Comparison of ENCODE assay signal across 26 cellular contexts in genomic region chr2:10235099-10235908, GRCh38.
DNase-seq lines count a peak whose midpoint lies in the region; ATAC-seq, FAIRE-seq and TF ChIP-seq lines count a peak whose summit lies in the region.
"Had no signal": no experiment of that assay in that cellular context is flagged by ENCODE, and none has a peak within 500 bp of the region (broad histone marks: within the 10 kb centered on the region; RNA-seq: fewer than 3 reads in every experiment).

No MANE protein-coding gene starts in this region.

- H3K27ac ChIP-seq in HepG2 (ENCODE audit: extremely low read length, insufficient read depth, low read length): no peak overlapping the region
- H3K27ac ChIP-seq: cardiac muscle cell had no signal

- no peak for FAIRE-seq in HepG2 (lab: Jason Lieb, UNC)
- no peak for FAIRE-seq in HTR-8/SVneo (lab: Jason Lieb, UNC)
- FAIRE-seq: GM18507, urothelium cell line had no signal

- in situ Hi-C loops in HepG2 (cut with HindIII; ENCODE audit: extremely low pct_ligation_motif_present, low pct_unique_long_range_greater_than_20kb): no loop called here

- H3K4me3 Mint-ChIP-seq in Caco-2 (ENCODE audit: unreplicated experiment): no peak overlapping the region
- H3K4me3 Mint-ChIP-seq: activated CD4-positive, alpha-beta memory T cell treated with anti-CD3 and anti-CD28 coated beads, Interleukin-2, amount 10 ng/mL, durations not matched to agents 7 days and 5 days; activated T-cell treated with anti-CD3 and anti-CD28 coated beads, Interleukin-2, amount 50 U/mL, for 4 hours; dendritic cell treated with granulocyte-macrophage colony-stimulating factor and Interleukin-4, amounts not matched to agents 40 ng/mL and 50 ng/mL, for 4 days had no signal

- no peaks in the 10 kb centered on the region for H4K20me1 ChIP-seq in HepG2 (ENCODE audit: insufficient read depth, low read length)

- 29% methylated on average over 17 of the region's 26 CpGs for WGBS in HepG2 (ENCODE audit: low lambda C conversion rate)

- peaks cover 5% of the 10 kb centered on the region; the same call in 1 of the 2 replicates for H3K9me3 ChIP-seq in Caco-2
- H3K9me3 ChIP-seq in adipocyte (ENCODE audit: control insufficient read depth, low read length): no peaks in the 10 kb centered on the region
- no peaks in the 10 kb centered on the region for H3K9me3 ChIP-seq in HepG2 (ENCODE audit: low read length)

- CTCF ChIA-PET in Caco-2 (lab: Charles Lee) (interaction anchor here (0.6 kb wide), 1 partner anchor 871 kb away, joined by 3 read pairs; no protein-coding TSS in a partner anchor), HepG2 (lab: Yijun Ruan, JAX; ENCODE audit: low intra/inter-chr PET ratio, low total read pairs) (no interaction called here)

- H3K27me3 Mint-ChIP-seq in Caco-2 (ENCODE audit: insufficient read depth, unreplicated experiment): no peaks in the 10 kb centered on the region
- H3K27me3 Mint-ChIP-seq: activated CD4-positive, alpha-beta memory T cell treated with anti-CD3 and anti-CD28 coated beads, Interleukin-2, amount 10 ng/mL, durations not matched to agents 7 days and 5 days had no signal

- no peaks in the 10 kb centered on the region for H3K79me2 ChIP-seq in HepG2 (ENCODE audit: insufficient read depth, low read length)

- POLR2A ChIA-PET in Caco-2 (lab: Charles Lee): no interaction called here
- POLR2A ChIA-PET in HepG2 (lab: Yijun Ruan, JAX): no interaction called here

- no peak overlapping the region for H3K4me2 ChIP-seq in HepG2 (ENCODE audit: low read depth, low read length)

- ATAC-seq in HepG2: no peak
- no peak for ATAC-seq in sciatic nerve
- ATAC-seq in GM18505 (IDR thresholded peaks at IDR 0.05; ENCODE audit: unreplicated experiment): no peak
- ATAC-seq: activated T-cell treated with anti-CD3 and anti-CD28 coated beads, Interleukin-2, amount 50 U/mL, for 4 hours; SK-N-SH treated with all-trans-retinoic acid at 6 μM for 48 hours had no signal

- TF ChIP-seq POLR2A in HepG2 (IDR thresholded peaks at IDR 0.05; ENCODE audit: insufficient read depth in 1 of 2, low read depth in 2 of 2, low read length in 2 of 2): no peak
- TF ChIP-seq POLR2A in GM18505 (IDR thresholded peaks at IDR 0.05; ENCODE audit: borderline replicate concordance, extremely low read depth, insufficient read depth, insufficient read length): no peak

- no peak for TF ChIP-seq CTCF in Caco-2 (IDR thresholded peaks at IDR 0.05; ENCODE audit: insufficient read depth in 1 of 2, low read depth in 1 of 2, low read length in 1 of 2, severe bottlenecking in 1 of 2, unreplicated experiment in 1 of 2)
- TF ChIP-seq CTCF in HepG2 (CRISPR knock-in tag; IDR thresholded peaks at IDR 0.05): no peak

- intact Hi-C loops in Caco-2 (cut with micrococcal nuclease; ENCODE audit: unreplicated experiment) (no loop called here), HepG2 (cut with micrococcal nuclease; ENCODE audit: unreplicated experiment) (no loop called here), sciatic nerve (cut with DNase I) (no loop called here)

- H3K4me1 ChIP-seq in Caco-2 (peaks cover 14% of the 10 kb centered on the region; the same call in 1 of the 2 replicates), adipocyte (ENCODE audit: control insufficient read depth, insufficient read depth, low read length) (peaks cover 2% of the 10 kb centered on the region), HepG2 (ENCODE audit: insufficient read depth, low read length) (0 out of 2 replicates have a peak, but pooled peaks cover 5% of the 10 kb centered on the region)

- TF ChIP-seq EP300 in HepG2 (IDR thresholded peaks at IDR 0.05; ENCODE audit: low read depth in 2 of 2, low read length in 2 of 2): no peak
- TF ChIP-seq EP300 in HepG2 (CRISPR knock-in tag; IDR thresholded peaks at IDR 0.05; ENCODE audit: borderline replicate concordance): no peak

- H3K27ac Mint-ChIP-seq in Caco-2 (ENCODE audit: unreplicated experiment): no peak overlapping the region
- H3K27ac Mint-ChIP-seq: activated CD4-positive, alpha-beta memory T cell treated with anti-CD3 and anti-CD28 coated beads, Interleukin-2, amount 10 ng/mL, durations not matched to agents 7 days and 5 days; dendritic cell treated with granulocyte-macrophage colony-stimulating factor and Interleukin-4, amounts not matched to agents 40 ng/mL and 50 ng/mL, for 4 days had no signal

- H2AFZ ChIP-seq in HepG2 (ENCODE audit: low read length): no peak overlapping the region

- H3K9ac ChIP-seq in adipocyte (ENCODE audit: low read length): no peak overlapping the region
- H3K9ac ChIP-seq in HepG2 (ENCODE audit: insufficient read depth, low read depth, low read length): no peak overlapping the region

- H3K36me3 ChIP-seq in Caco-2 (ENCODE audit: control insufficient read depth, insufficient read depth, low read length): no peaks in the 10 kb centered on the region
- H3K36me3 ChIP-seq in adipocyte (ENCODE audit: control insufficient read depth, insufficient read depth, low read length, severe bottlenecking): no peaks in the 10 kb centered on the region
- no peaks in the 10 kb centered on the region for H3K36me3 ChIP-seq in HepG2 (replicated peaks in 1 of 2; ENCODE audit: control insufficient read depth in 1 of 2, insufficient read depth in 2 of 2, low read length in 2 of 2)
- H3K36me3 ChIP-seq: cardiac muscle cell had no signal

- DNase-seq in Caco-2 (peak; percentile 28 to 46), adipocyte (ENCODE audit: low read depth) (peak; percentile 33), HepG2 (ENCODE audit: low spot score) (no peak), sciatic nerve (ENCODE audit: low spot score) (peak; percentile 46), HTR-8/SVneo (ENCODE audit: insufficient read length, low spot score) (no peak)
- DNase-seq in activated CD4-positive, alpha-beta T cell treated with anti-CD3 and anti-CD28 coated beads for 4 hours: no peak
- no peak for DNase-seq in stimulated activated naive CD4-positive, alpha-beta T cell (lab: John Stamatoyannopoulos, UW)
- DNase-seq: activated CD4-positive, alpha-beta memory T cell treated with anti-CD3 and anti-CD28 coated beads, Interleukin-2, amount 10 ng/mL, durations not matched to agents 7 days and 5 days; activated CD4-positive, CD25-positive, alpha-beta regulatory T cell; activated naive CD4-positive, alpha-beta T cell treated with Interleukin-2 at 50 U/mL for 16 hours; activated T-cell treated with anti-CD3 and anti-CD28 coated beads, Interleukin-2, amount 50 U/mL, for 4 hours; amygdala; GOT3; MM.1S; NCI-H1436; NCI-H526; nucleus accumbens; stimulated activated CD8-positive, alpha-beta memory T cell treated with anti-CD3 and anti-CD28 coated beads, Interleukin-4, amount 100 ng/mL, for 48 hours; substantia nigra; T-helper 9 cell had no signal

- H3K9me3 Mint-ChIP-seq in Caco-2 (ENCODE audit: unreplicated experiment): peaks cover 16% of the 10 kb centered on the region

- no peak overlapping the region for H3K4me3 ChIP-seq in Caco-2 (ENCODE audit: low read depth, low read length)
- H3K4me3 ChIP-seq in adipocyte (ENCODE audit: low read length): no peak overlapping the region
- no peak overlapping the region for H3K4me3 ChIP-seq in HepG2 (replicated peaks in 1 of 3; ENCODE audit: insufficient read depth in 1 of 3, low read depth in 2 of 3, low read length in 3 of 3)
- H3K4me3 ChIP-seq: cardiac muscle cell had no signal

- peaks cover 4% of the 10 kb centered on the region for H3K36me3 Mint-ChIP-seq in Caco-2 (ENCODE audit: insufficient read depth, unreplicated experiment)

- H3K4me1 Mint-ChIP-seq in Caco-2 (ENCODE audit: low read depth, unreplicated experiment): peaks cover 8% of the 10 kb centered on the region

- BruUV-seq in Caco-2 (replicated peaks; lab: Mats Ljungman, UMichigan) (no TSS peak), HepG2 (replicated peaks; lab: Mats Ljungman, UMichigan) (no TSS peak)

- TF ChIP-seq RAD21 in HepG2 (CRISPR knock-in tag; IDR thresholded peaks at IDR 0.05): no peak

- no peaks in the 10 kb centered on the region for H3K27me3 ChIP-seq in Caco-2 (replicated peaks; ENCODE audit: control insufficient read depth, insufficient read depth, low read length)
- peaks cover 42% of the 10 kb centered on the region for H3K27me3 ChIP-seq in adipocyte (replicated peaks; ENCODE audit: control insufficient read depth, insufficient read depth, low read length)
- peaks cover 19 to 91% of the 10 kb centered on the region in 2 experiments for H3K27me3 ChIP-seq in HepG2 (ENCODE audit: control insufficient read depth in 1 of 2, insufficient read depth in 2 of 2, low read length in 2 of 2)
- H3K27me3 ChIP-seq: cardiac muscle cell had no signal

TF ChIP-seq in HepG2, 621 proteins besides CTCF, POLR2A, EP300 and RAD21:
- TF ChIP-seq, protein P1, sequence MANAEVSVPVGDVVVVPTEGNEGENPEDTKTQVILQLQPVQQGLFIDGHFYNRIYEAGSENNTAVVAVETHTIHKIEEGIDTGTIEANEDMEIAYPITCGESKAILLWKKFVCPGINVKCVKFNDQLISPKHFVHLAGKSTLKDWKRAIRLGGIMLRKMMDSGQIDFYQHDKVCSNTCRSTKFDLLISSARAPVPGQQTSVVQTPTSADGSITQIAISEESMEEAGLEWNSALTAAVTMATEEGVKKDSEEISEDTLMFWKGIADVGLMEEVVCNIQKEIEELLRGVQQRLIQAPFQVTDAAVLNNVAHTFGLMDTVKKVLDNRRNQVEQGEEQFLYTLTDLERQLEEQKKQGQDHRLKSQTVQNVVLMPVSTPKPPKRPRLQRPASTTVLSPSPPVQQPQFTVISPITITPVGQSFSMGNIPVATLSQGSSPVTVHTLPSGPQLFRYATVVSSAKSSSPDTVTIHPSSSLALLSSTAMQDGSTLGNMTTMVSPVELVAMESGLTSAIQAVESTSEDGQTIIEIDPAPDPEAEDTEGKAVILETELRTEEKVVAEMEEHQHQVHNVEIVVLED (CRISPR knock-in tag; IDR thresholded peaks at IDR 0.05; ENCODE audit: borderline replicate concordance): no peak
- TF ChIP-seq ZNF629 (CRISPR knock-in tag; conservative IDR thresholded peaks at IDR 0.05) (peak; percentile 78), E2F5 (CRISPR knock-in tag; conservative IDR thresholded peaks at IDR 0.05) (no peak), ZFP62 (CRISPR knock-in tag; IDR thresholded peaks at IDR 0.05) (no peak), MTF2 (CRISPR knock-in tag; IDR thresholded peaks at IDR 0.05; ENCODE audit: borderline replicate concordance) (0 out of 2 replicates have a peak, but pooled peaks have one; percentile 44)

Comparison
In these comparisons a context has a peak if more than half of its experiments do, and no peak if none do; other contexts are left out.
1. DNase-seq: peak in Caco-2 (2 of 2), adipocyte (single experiment) and sciatic nerve (single experiment); none in HepG2 (single experiment), HTR-8/SVneo (single experiment), activated CD4-positive, alpha-beta T cell treated with anti-CD3 and anti-CD28 coated beads for 4 hours (0 of 2) and stimulated activated naive CD4-positive, alpha-beta T cell (0 of 6).